8 cellular contexts compared by ENCODE assay signal in genomic region chr3:127546970-127547733, GRCh38. TPM values are rescaled to one million over a fixed set of nuclear protein-coding genes. Genes with fewer than 3 reads are reported as not detected.
DNase-seq lines count a peak whose midpoint lies in the region; FAIRE-seq and TF ChIP-seq lines count a peak whose summit lies in the region.

No MANE protein-coding gene starts in this region.

- intact Hi-C loops in ascending aorta (cut with DNase I) = loop anchor here (10.0 kb wide), 1 partner anchor 562 kb away; the partner anchor contains the start of gene PLXNA1

- no peak for TF ChIP-seq POLR2A in GM12892 (IDR thresholded peaks at IDR 0.05; ENCODE audit: low read depth, low read length)

- H3K36me3 ChIP-seq in ascending aorta (no peaks in the 10 kb centered on the region), iPS-18a (ENCODE audit: control insufficient read depth, low read depth, low read length) (no peaks in the 10 kb centered on the region), skeletal muscle tissue (ENCODE audit: control insufficient read depth in 3 of 3, insufficient read depth in 3 of 3, low read length in 3 of 3) (no peaks in the 10 kb centered on the region)

- TF ChIP-seq CTCF in HFF-Myc (IDR thresholded peaks at IDR 0.05; ENCODE audit: low read depth, low read length, missing control alignments) = no peak
- TF ChIP-seq CTCF in ascending aorta (IDR thresholded peaks at IDR 0.05) = no peak

- H3K4me1 ChIP-seq in ascending aorta = peaks cover 0 to 19% of the 10 kb centered on the region in 2 donors
- no peaks in the 10 kb centered on the region for H3K4me1 ChIP-seq in iPS-18a (ENCODE audit: control insufficient read depth, low read depth, low read length)
- H3K4me1 ChIP-seq in skeletal muscle tissue (ENCODE audit: control insufficient read depth in 3 of 3, insufficient read depth in 3 of 3, low read length in 3 of 3) = peaks cover 12 to 17% (median 14%) of the 10 kb centered on the region in 3 donors

- H3K27me3 ChIP-seq in ascending aorta = no peaks in the 10 kb centered on the region
- peaks cover 4% of the 10 kb centered on the region for H3K27me3 ChIP-seq in iPS-18a (ENCODE audit: control insufficient read depth, insufficient read depth, low read length)
- H3K27me3 ChIP-seq in skeletal muscle tissue (ENCODE audit: control insufficient read depth in 3 of 3, insufficient read depth in 3 of 3, low read length in 3 of 3) = no peaks in the 10 kb centered on the region

- H3K9ac ChIP-seq in iPS-18a (ENCODE audit: low read length) = no peak overlapping the region
- peak overlapping the region; percentile 69 to 87 (median 83) for H3K9ac ChIP-seq in skeletal muscle tissue (ENCODE audit: low read depth in 1 of 3, low read length in 3 of 3)

- DNase-seq in HFF-Myc (ENCODE audit: extremely low read depth, low read depth) = no peak
- DNase-seq in ascending aorta (ENCODE audit: low spot score in 2 of 2) = no peak
- DNase-seq in DMS 273 (lab: John Stamatoyannopoulos, UW; ENCODE audit: unreplicated experiment) = no peak
- DNase-seq in HTR-8/SVneo (ENCODE audit: insufficient read length, low spot score) = no peak
- no peak for DNase-seq in GM12892 (ENCODE audit: insufficient read length)
- no peak for DNase-seq in DMS153 treated with DMSO at 0.1 percent for 48 hours (lab: John Stamatoyannopoulos, UW; ENCODE audit: unreplicated experiment)

- no peak for FAIRE-seq in HTR-8/SVneo (lab: Jason Lieb, UNC)
- no peak for FAIRE-seq in GM12892 (lab: Jason Lieb, UNC)

- H3K27ac ChIP-seq in ascending aorta (peak overlapping the region; percentile 69 to 83), iPS-18a (ENCODE audit: low read length) (no peak overlapping the region), skeletal muscle tissue (ENCODE audit: low read depth, low read length) (peak overlapping the region; percentile 78)

- H3K9me3 ChIP-seq in ascending aorta (no peaks in the 10 kb centered on the region), iPS-18a (ENCODE audit: control insufficient read depth, low read depth, low read length) (no peaks in the 10 kb centered on the region), skeletal muscle tissue (ENCODE audit: control insufficient read depth in 3 of 3, low read length in 3 of 3) (no peaks in the 10 kb centered on the region)

- H3K4me3 ChIP-seq in HFF-Myc (replicated peaks; ENCODE audit: low read depth, low read length) (peak overlapping the region; percentile 13; the same call in 1 of the 2 replicates), ascending aorta (peak overlapping the region; percentile 62 to 69), iPS-18a (ENCODE audit: low read length) (peak overlapping the region; percentile 63), skeletal muscle tissue (ENCODE audit: low read length in 3 of 3) (peak overlapping the region; percentile 70 to 76 (median 75))

RNA-seq across cellular contexts. Expression of gene TPRA1, which starts 43.4 kb away (rescaled TPM):
- total RNA-seq in ascending aorta (87.1 TPM), skeletal muscle tissue (15.1 TPM)
- 14.7 TPM for polyA plus RNA-seq in GM12892 (2012; ENCODE audit: missing spikeins)

RNA-seq across cellular contexts. Expression of gene MCM2, which starts 51.1 kb away (rescaled TPM):
- total RNA-seq in ascending aorta (1.9 TPM), skeletal muscle tissue (30.3 TPM)
- 68.3 TPM for polyA plus RNA-seq in GM12892 (2012; ENCODE audit: missing spikeins)

Comparison
In these comparisons a context has a peak if more than half of its experiments do, and no peak if none do; other contexts are left out.
1. H3K4me3 ChIP-seq: peak in every context shown above with its lines; median percentile 75 in skeletal muscle tissue; 66 in ascending aorta; 63 in iPS-18a; 13 in HFF-Myc.
2. RNA of gene MCM2, which starts 51.1 kb away (total RNA-seq): 30.3 TPM in skeletal muscle tissue (single experiment); 1.9 TPM in ascending aorta (single experiment); every median in the first group is over 10 times any median in the second.